ENCODE assay signal across 27 cellular contexts in genomic region chr5:124728331-124729307, GRCh38. TPM values are rescaled to one million over a fixed set of nuclear protein-coding genes. Genes with fewer than 3 reads are reported as not detected.
DNase-seq lines count a peak whose midpoint lies in the region; ATAC-seq, FAIRE-seq and TF ChIP-seq lines count a peak whose summit lies in the region.
"Had no signal": no experiment of that assay in that cellular context is flagged by ENCODE, and none has a peak within 500 bp of the region (broad histone marks: within the 10 kb centered on the region; RNA-seq: fewer than 3 reads in every experiment).

No MANE protein-coding gene starts in this region.

- H3K4me3 ChIP-seq in BLaER1 (no peak overlapping the region), astrocyte (ENCODE audit: insufficient read depth, low read depth, low read length) (no peak overlapping the region), mesenchymal stem cell (ENCODE audit: insufficient read depth in 1 of 2, low read depth in 1 of 2, low read length in 2 of 2) (no peak overlapping the region), testis (no peak overlapping the region), coronary artery (no peak overlapping the region)
- H3K4me3 ChIP-seq: HAP-1, lower lobe of right lung, suprapubic skin had no signal

- H3K4ac ChIP-seq in mesenchymal stem cell (ENCODE audit: low read depth in 1 of 2, low read length in 2 of 2) = peak overlapping the region in 1 of 2 experiments; percentile 35

- H3K27ac ChIP-seq in BLaER1 (no peak overlapping the region), astrocyte (ENCODE audit: low read depth, low read length) (no peak overlapping the region), mesenchymal stem cell (ENCODE audit: low read length, poor library complexity, severe bottlenecking) (no peak overlapping the region), testis (no peak overlapping the region), coronary artery (no peak overlapping the region)
- H3K27ac ChIP-seq: lower lobe of right lung, suprapubic skin had no signal

- H3K36me3 Mint-ChIP-seq in astrocyte (ENCODE audit: low read depth, unreplicated experiment) = peaks cover 1% of the 10 kb centered on the region
- H3K36me3 Mint-ChIP-seq: T-cell had no signal

- no peak overlapping the region for H3K4me3 Mint-ChIP-seq in astrocyte (ENCODE audit: unreplicated experiment)
- H3K4me3 Mint-ChIP-seq: activated CD4-positive, alpha-beta T cell treated with anti-CD3 and anti-CD28 coated beads, Interleukin-2, amount 10 ng/mL, durations not matched to agents 24 days and 14 days; activated naive CD4-positive, alpha-beta T cell treated with anti-CD3 and anti-CD28 coated beads for 36 hours; T-cell had no signal

- H3K9me3 ChIP-seq in BLaER1 (no peaks in the 10 kb centered on the region), astrocyte (ENCODE audit: insufficient read depth, low read depth, low read length) (no peaks in the 10 kb centered on the region), mesenchymal stem cell (ENCODE audit: control insufficient read depth, low read length) (no peaks in the 10 kb centered on the region), testis (no peaks in the 10 kb centered on the region)
- H3K9me3 ChIP-seq: HAP-1, lower lobe of right lung, suprapubic skin had no signal

- peak overlapping the region; percentile 7 to 20 for H2BK12ac ChIP-seq in mesenchymal stem cell (ENCODE audit: low read length in 2 of 2)

- H4K8ac ChIP-seq in mesenchymal stem cell (ENCODE audit: low read length) = peak overlapping the region; percentile 84

- H3K4me2 ChIP-seq in BLaER1 (peak overlapping the region; percentile 90), astrocyte (ENCODE audit: low read length) (peak overlapping the region; percentile 17), mesenchymal stem cell (ENCODE audit: low read length, poor library complexity, severe bottlenecking) (no peak overlapping the region)

- H4K20me1 ChIP-seq in BLaER1 (peaks cover 100% of the 10 kb centered on the region), astrocyte (ENCODE audit: insufficient read depth, low read length) (peaks cover 75% of the 10 kb centered on the region)

- H3K4me1 Mint-ChIP-seq in astrocyte (ENCODE audit: low read depth, unreplicated experiment) = peaks cover 36% of the 10 kb centered on the region
- H3K4me1 Mint-ChIP-seq: activated CD4-positive, alpha-beta T cell treated with anti-CD3 and anti-CD28 coated beads, Interleukin-2, amount 10 ng/mL, durations not matched to agents 24 days and 14 days; T-cell had no signal

- no peak overlapping the region for H3K23ac ChIP-seq in mesenchymal stem cell (ENCODE audit: low read length in 2 of 2)

- no peak overlapping the region for H3K14ac ChIP-seq in mesenchymal stem cell (ENCODE audit: low read length in 2 of 2)

- FAIRE-seq in astrocyte (lab: Jason Lieb, UNC) = no peak
- FAIRE-seq: endothelial cell of umbilical vein, kidney, urothelium cell line had no signal

- no peaks in the 10 kb centered on the region for H3K27me3 Mint-ChIP-seq in astrocyte (ENCODE audit: low read depth, unreplicated experiment)
- H3K27me3 Mint-ChIP-seq: activated CD4-positive, alpha-beta T cell treated with anti-CD3 and anti-CD28 coated beads, Interleukin-2, amount 10 ng/mL, durations not matched to agents 24 days and 14 days had no signal

- no peak overlapping the region for H2BK120ac ChIP-seq in mesenchymal stem cell (ENCODE audit: low read depth, low read length)

- no peak overlapping the region for H2BK15ac ChIP-seq in mesenchymal stem cell (ENCODE audit: low read depth, poor library complexity, severe bottlenecking)

- no peak overlapping the region for H4K91ac ChIP-seq in mesenchymal stem cell (ENCODE audit: low read length)

- peaks cover 20% of the 10 kb centered on the region for H3K79me1 ChIP-seq in mesenchymal stem cell (replicated peaks; ENCODE audit: low read length, poor library complexity, severe bottlenecking)

- H2AFZ ChIP-seq in astrocyte (ENCODE audit: low read depth, low read length) (no peak overlapping the region), mesenchymal stem cell (ENCODE audit: low read depth, low read length) (no peak overlapping the region)

- peaks cover 93% of the 10 kb centered on the region for H3K4me1 ChIP-seq in BLaER1
- peaks cover 13% of the 10 kb centered on the region for H3K4me1 ChIP-seq in astrocyte (ENCODE audit: insufficient read depth, low read length)
- H3K4me1 ChIP-seq in mesenchymal stem cell (ENCODE audit: control insufficient read depth, insufficient read depth, low read depth, low read length) = peaks cover 3% of the 10 kb centered on the region
- no peaks in the 10 kb centered on the region for H3K4me1 ChIP-seq in testis
- H3K4me1 ChIP-seq: suprapubic skin had no signal

- H3K79me2 ChIP-seq in astrocyte (ENCODE audit: insufficient read depth, low read length) = peaks cover 73% of the 10 kb centered on the region

- no peak overlapping the region for H2BK5ac ChIP-seq in mesenchymal stem cell (ENCODE audit: low read depth, low read length, poor library complexity, severe bottlenecking)

- TF ChIP-seq POLR2A in testis (IDR thresholded peaks at IDR 0.05) = no peak

- H3K9ac ChIP-seq in BLaER1 = no peak overlapping the region
- no peak overlapping the region for H3K9ac ChIP-seq in astrocyte (ENCODE audit: low read length)
- H3K9ac ChIP-seq in mesenchymal stem cell (ENCODE audit: low read length) = no peak overlapping the region

- H3K36me3 ChIP-seq in BLaER1 (peaks cover 85% of the 10 kb centered on the region), astrocyte (ENCODE audit: insufficient read depth, low read length) (no peaks in the 10 kb centered on the region), mesenchymal stem cell (ENCODE audit: control insufficient read depth in 1 of 2, insufficient read depth in 2 of 2, low read depth in 1 of 2, low read length in 2 of 2) (no peaks in the 10 kb centered on the region), testis (ENCODE audit: low read depth, missing control alignments) (no peaks in the 10 kb centered on the region)
- H3K36me3 ChIP-seq: HAP-1, lower lobe of right lung, suprapubic skin had no signal

- H3K27ac Mint-ChIP-seq in astrocyte (ENCODE audit: unreplicated experiment) = no peak overlapping the region
- H3K27ac Mint-ChIP-seq: activated CD4-positive, alpha-beta T cell treated with anti-CD3 and anti-CD28 coated beads, Interleukin-2, amount 10 ng/mL, durations not matched to agents 24 days and 14 days; activated naive CD4-positive, alpha-beta T cell treated with anti-CD3 and anti-CD28 coated beads for 36 hours; T-cell had no signal

- peak; percentile 42 for DNase-seq in NCI-H69 (lab: John Stamatoyannopoulos, UW)
- DNase-seq in astrocyte (ENCODE audit: low read depth) = no peak
- DNase-seq in mesenchymal stem cell = no peak
- no peak for DNase-seq in medulla oblongata (ENCODE audit: extremely low spot score)
- DNase-seq in testis = no peak
- no peak for DNase-seq in coronary artery (ENCODE audit: low spot score)
- DNase-seq: activated CD4-positive, alpha-beta T cell treated with anti-CD3 and anti-CD28 coated beads, Interleukin-2, amount 10 ng/mL, durations not matched to agents 24 days and 14 days; activated naive CD4-positive, alpha-beta T cell treated with anti-CD3 and anti-CD28 coated beads for 36 hours; activated T-cell treated with anti-CD3 and anti-CD28 coated beads, Interleukin-2, amount 50 U/mL, for 48 hours; AML-193; central memory CD4-positive, alpha-beta T cell; DMS79 treated with DMSO at 0.1 percent for 48 hours; kidney; lower lobe of right lung; NCI-H1105 treated with DMSO at 0.1 percent for 48 hours; NCI-H2029 treated with DMSO at 0.1 percent for 48 hours; NCI-H2227 treated with DMSO at 0.1 percent for 48 hours; NCI-H748 treated with DMSO at 0.1 percent for 48 hours; occipital lobe; Right ventricle myocardium superior; T-cell had no signal

- peak overlapping the region; percentile 14 for H2AK5ac ChIP-seq in mesenchymal stem cell (ENCODE audit: low read length, severe bottlenecking)

- over 99% methylated on average over 5 of the region's 10 CpGs for WGBS in mesenchymal stem cell
- 89 to 95% methylated on average over 8 to 10 of the region's 10 CpGs for WGBS in testis, 2 donors

- ATAC-seq in HG03378 (IDR thresholded peaks at IDR 0.05; ENCODE audit: unreplicated experiment) = no peak
- ATAC-seq: lower lobe of right lung, T-cell had no signal

- H3K18ac ChIP-seq in mesenchymal stem cell (ENCODE audit: low read depth in 1 of 2, low read length in 2 of 2) = peak overlapping the region in 1 of 2 experiments; percentile 33

- H3K27me3 ChIP-seq in BLaER1 = no peaks in the 10 kb centered on the region
- H3K27me3 ChIP-seq in astrocyte (ENCODE audit: insufficient read depth, low read length) = peaks cover 5% of the 10 kb centered on the region
- H3K27me3 ChIP-seq in mesenchymal stem cell (ENCODE audit: control insufficient read depth in 1 of 2, insufficient read depth in 1 of 2, low read length in 2 of 2) = no peaks in the 10 kb centered on the region
- no peaks in the 10 kb centered on the region for H3K27me3 ChIP-seq in testis
- H3K27me3 ChIP-seq: suprapubic skin had no signal

- no peak for TF ChIP-seq CTCF in astrocyte (IDR thresholded peaks at IDR 0.05; ENCODE audit: insufficient read depth, low read depth, low read length)
- TF ChIP-seq CTCF in testis (IDR thresholded peaks at IDR 0.05) = no peak
- no peak for TF ChIP-seq CTCF in coronary artery (IDR thresholded peaks at IDR 0.05)

- no peaks in the 10 kb centered on the region for H3K9me3 Mint-ChIP-seq in astrocyte (ENCODE audit: unreplicated experiment)
- H3K9me3 Mint-ChIP-seq: activated naive CD4-positive, alpha-beta T cell treated with anti-CD3 and anti-CD28 coated beads for 36 hours had no signal

- intact Hi-C loops in testis (cut with DNase I; ENCODE audit: low total_unique reads) = no loop called here

RNA-seq across cellular contexts. Expression of gene ZNF608, which starts 17.8 kb away (rescaled TPM):
- total RNA-seq in astrocyte (57.3 and 61.5 TPM in 2 replicates), testis (10 to 100 TPM; 42.1 to 42.4 TPM)
- 29.0 TPM for polyA plus RNA-seq in mesenchymal stem cell (2013, experiment 1 of 2)
- 27.7 TPM for polyA plus RNA-seq in mesenchymal stem cell (2013, experiment 2 of 2)
- polyA plus RNA-seq in testis (ENCODE audit: insufficient read depth, low read depth, low replicate concordance) = 28.7 TPM
- total RNA-seq: activated CD4-positive, alpha-beta T cell treated with anti-CD3 and anti-CD28 coated beads, Interleukin-2, amount 10 ng/mL, durations not matched to agents 24 days and 14 days; activated naive CD4-positive, alpha-beta T cell treated with anti-CD3 and anti-CD28 coated beads for 36 hours had no signal
